Comparison of ENCODE assay signal across 19 cellular contexts in genomic region chr17:28985950-28986713, GRCh38.
DNase-seq lines count a peak whose midpoint lies in the region; TF ChIP-seq lines count a peak whose summit lies in the region.
"Had no signal": no experiment of that assay in that cellular context is flagged by ENCODE, and none has a peak within 500 bp of the region (broad histone marks: within the 10 kb centered on the region; RNA-seq: fewer than 3 reads in every experiment).

No MANE protein-coding gene starts in this region.

- POLR2A ChIA-PET in HEK293T (lab: Yijun Ruan, JAX): interaction anchor here (0.8 kb wide), 1 partner anchor 266 kb away, joined by 3 read pairs; the partner anchor contains the start of gene RPL23A

- peak overlapping the region; percentile 56; the same call in 1 of the 2 replicates for H3K4me3 ChIP-seq in iPS-20b (ENCODE audit: low read length)
- H3K4me3 ChIP-seq: pancreas, stomach, uterus had no signal

- no peaks in the 10 kb centered on the region for H3K9me3 ChIP-seq in iPS-20b (ENCODE audit: insufficient read depth, low read depth, low read length)
- H3K9me3 ChIP-seq: pancreas, SK-N-SH, stomach, uterus had no signal

- H3K27me3 ChIP-seq in iPS-20b (ENCODE audit: insufficient read depth, low read length): peaks cover 60% of the 10 kb centered on the region
- H3K27me3 ChIP-seq: pancreas, uterus had no signal

- H3K36me3 ChIP-seq in iPS-20b (ENCODE audit: insufficient read depth, low read depth, low read length): no peaks in the 10 kb centered on the region
- H3K36me3 ChIP-seq: pancreas, stomach, uterus had no signal

- H3K4me1 ChIP-seq in iPS-20b (ENCODE audit: insufficient read depth, low read length): peaks cover 17% of the 10 kb centered on the region
- H3K4me1 ChIP-seq: pancreas, uterus had no signal

- no peak overlapping the region for H3K27ac ChIP-seq in iPS-20b (ENCODE audit: low read length)
- H3K27ac ChIP-seq: pancreas, stomach, uterus had no signal

- DNase-seq in ELF-1 (ENCODE audit: low read depth, low spot score) (peak; percentile 58), NCI-H1694 (lab: John Stamatoyannopoulos, UW) (peak; percentile 55), NCI-H748 treated with DMSO at 0.1 percent for 48 hours (lab: John Stamatoyannopoulos, UW) (peak; percentile 70), epidermal melanocyte (ENCODE audit: insufficient read length, low spot score) (no peak), GOT3 (lab: John Stamatoyannopoulos, UW) (no peak), HEK293T (ENCODE audit: extremely low spot score) (no peak), HuH-7 (ENCODE audit: low spot score) (no peak)
- DNase-seq: activated CD8-positive, alpha-beta T cell treated with anti-CD3 and anti-CD28 coated beads for 36 hours; AML-193; amniotic stem cell; DMS79 treated with DMSO at 0.1 percent for 48 hours; Karpas-422; NCI-H1930; OCI-M1; pancreas; SK-N-SH; stomach; uterus had no signal

- CTCF ChIA-PET in HEK293T (lab: Yijun Ruan, JAX): interaction anchor here (1.0 kb wide), 1 partner anchor 125 kb away, joined by 3 read pairs; no protein-coding TSS in a partner anchor

- H3K9ac ChIP-seq in iPS-20b (ENCODE audit: low read depth, low read length): no peak overlapping the region
- H3K9ac ChIP-seq: SK-N-SH had no signal

TF ChIP-seq in HEK293T, 16 proteins besides CTCF, POLR2A, EP300 and RAD21:
- TF ChIP-seq TARDBP (IDR thresholded peaks at IDR 0.05) (no peak), FOXA1 (IDR thresholded peaks at IDR 0.05) (no peak), FOXM1 (IDR thresholded peaks at IDR 0.05; ENCODE audit: borderline replicate concordance) (no peak), ZNF384 (IDR thresholded peaks at IDR 0.05) (no peak), ELF4 (IDR thresholded peaks at IDR 0.05) (no peak), BHLHE40 (IDR thresholded peaks at IDR 0.05; ENCODE audit: borderline replicate concordance) (no peak), FOXK2 (IDR thresholded peaks at IDR 0.05) (no peak), CTBP1 (IDR thresholded peaks at IDR 0.05; ENCODE audit: borderline replicate concordance) (no peak), SUZ12 (IDR thresholded peaks at IDR 0.05) (no peak), SP1 (IDR thresholded peaks at IDR 0.05) (no peak), HDGF (IDR thresholded peaks at IDR 0.05; ENCODE audit: borderline replicate concordance) (no peak), ARNT (IDR thresholded peaks at IDR 0.05) (no peak)
TF ChIP-seq in HEK293T: peak in this region for 0.

Comparison
In these comparisons a context has a peak if more than half of its experiments do, and no peak if none do; other contexts are left out.
1. DNase-seq: peak in ELF-1 (single experiment), NCI-H1694 (single experiment) and NCI-H748 treated with DMSO at 0.1 percent for 48 hours (single experiment); none in epidermal melanocyte (single experiment), GOT3 (single experiment), HEK293T (single experiment) and HuH-7 (single experiment).